In genomic region chr4:139655116-139655515, GRCh38 we compare ENCODE assay signal across 9 cellular contexts. TPM values are rescaled to one million over a fixed set of nuclear protein-coding genes. Genes with fewer than 3 reads are reported as not detected.
DNase-seq lines count a peak whose midpoint lies in the region; ATAC-seq and TF ChIP-seq lines count a peak whose summit lies in the region.
"Had no signal": no experiment of that assay in that cellular context is flagged by ENCODE, and none has a peak within 500 bp of the region (broad histone marks: within the 10 kb centered on the region; RNA-seq: fewer than 3 reads in every experiment).

No MANE protein-coding gene starts in this region.

- no peaks in the 10 kb centered on the region for H3K9me2 ChIP-seq in Karpas-422 (replicated peaks; ENCODE audit: insufficient read depth, low read length)

- DNase-seq in Right ventricle myocardium superior (no peak), right atrium auricular region (ENCODE audit: low spot score) (no peak), Karpas-422 (peak; percentile 80), heart right ventricle (no peak), thyroid gland (no peak), inferior parietal cortex (ENCODE audit: extremely low spot score) (no peak), midbrain (lab: John Stamatoyannopoulos, UW) (no peak)
- peak; percentile 7 for DNase-seq in T-helper 2 cell treated with Interferon-gamma antibody and Interleukin-4, amounts not matched to agents 5 μg/mL and 100 μg/mL, for 36 hours (ENCODE audit: low spot score)

- H3K27ac ChIP-seq in right atrium auricular region, result no peak overlapping the region
- no peak overlapping the region for H3K27ac ChIP-seq in Karpas-422 (ENCODE audit: low read length)
- no peak overlapping the region for H3K27ac ChIP-seq in heart right ventricle
- no peak overlapping the region for H3K27ac ChIP-seq in thyroid gland

- ATAC-seq in Right ventricle myocardium superior (ENCODE audit: poor library complexity) (peak; percentile 56), heart right ventricle (peak in 7 of 8 donors; percentile 22 to 56 (median 37))
- ATAC-seq: activated naive CD4-positive, alpha-beta T cell treated with anti-CD3 and anti-CD28 coated beads, Interleukin-2, amount 50 U/mL, for 72 hours had no signal

- H3K4me3 ChIP-seq in right atrium auricular region (no peak overlapping the region), Karpas-422 (ENCODE audit: low read length) (no peak overlapping the region), heart right ventricle (no peak overlapping the region), thyroid gland (replicated peaks in 1 of 3) (no peak overlapping the region)

- H3K9me3 Mint-ChIP-seq in T-helper 2 cell treated with Interferon-gamma antibody and Interleukin-4, amounts not matched to agents 5 μg/mL and 100 μg/mL, for 36 hours, result no peaks in the 10 kb centered on the region
- H3K9me3 Mint-ChIP-seq: activated naive CD4-positive, alpha-beta T cell treated with anti-CD3 and anti-CD28 coated beads, Interleukin-2, amount 50 U/mL, for 72 hours had no signal

- H3K36me3 ChIP-seq in right atrium auricular region (no peaks in the 10 kb centered on the region), Karpas-422 (ENCODE audit: insufficient read depth, low read length) (no peaks in the 10 kb centered on the region), heart right ventricle (no peaks in the 10 kb centered on the region), thyroid gland (no peaks in the 10 kb centered on the region)

- H2AFZ ChIP-seq in Karpas-422 (ENCODE audit: low read length), result no peak overlapping the region

- intact Hi-C loops in Right ventricle myocardium superior (cut with DNase I), result no loop called here
- intact Hi-C loops in heart right ventricle (cut with DNase I), result loop anchor here in 4 of 10 donors (10.0 kb wide), 4 partner anchors 160 to 620 kb away; no protein-coding TSS in a partner anchor
- intact Hi-C loops in thyroid gland (cut with DNase I), result no loop called here

- H3K9me3 ChIP-seq in right atrium auricular region, result no peaks in the 10 kb centered on the region
- H3K9me3 ChIP-seq in Karpas-422 (ENCODE audit: low read length), result no peaks in the 10 kb centered on the region
- H3K9me3 ChIP-seq in heart right ventricle, result no peaks in the 10 kb centered on the region
- no peaks in the 10 kb centered on the region for H3K9me3 ChIP-seq in thyroid gland

- no peaks in the 10 kb centered on the region for H3K36me3 Mint-ChIP-seq in T-helper 2 cell treated with Interferon-gamma antibody and Interleukin-4, amounts not matched to agents 5 μg/mL and 100 μg/mL, for 36 hours (ENCODE audit: low read depth)
- H3K36me3 Mint-ChIP-seq: activated naive CD4-positive, alpha-beta T cell treated with anti-CD3 and anti-CD28 coated beads, Interleukin-2, amount 50 U/mL, for 72 hours had no signal

- no peak overlapping the region for H3K4me2 ChIP-seq in Karpas-422 (ENCODE audit: low read depth, low read length, poor library complexity, severe bottlenecking)

- H3K4me1 ChIP-seq in right atrium auricular region, result peaks cover 0 to 4% of the 10 kb centered on the region in 2 donors
- H3K4me1 ChIP-seq in Karpas-422 (ENCODE audit: low read length), result peaks cover 22% of the 10 kb centered on the region
- peaks cover 0 to 35% (median 17%) of the 10 kb centered on the region in 9 donors for H3K4me1 ChIP-seq in heart right ventricle
- peaks cover 5 to 6% of the 10 kb centered on the region in 2 donors for H3K4me1 ChIP-seq in thyroid gland

- H3K27me3 ChIP-seq in right atrium auricular region, result no peaks in the 10 kb centered on the region
- H3K27me3 ChIP-seq in Karpas-422 (ENCODE audit: low read length), result no peaks in the 10 kb centered on the region
- H3K27me3 ChIP-seq in heart right ventricle, result no peaks in the 10 kb centered on the region
- no peaks in the 10 kb centered on the region for H3K27me3 ChIP-seq in thyroid gland

- no peaks in the 10 kb centered on the region for H4K20me1 ChIP-seq in Karpas-422 (ENCODE audit: insufficient read depth, low read depth, low read length)

- H3K79me2 ChIP-seq in Karpas-422 (ENCODE audit: low read length), result no peaks in the 10 kb centered on the region

- TF ChIP-seq CTCF in right atrium auricular region (IDR thresholded peaks at IDR 0.05), result peak in 1 of 2 donors; percentile 53
- peak in 8 of 9 donors; percentile 24 to 62 (median 39) for TF ChIP-seq CTCF in heart right ventricle (IDR thresholded peaks at IDR 0.05)
- TF ChIP-seq CTCF in thyroid gland (IDR thresholded peaks at IDR 0.05), result peak in 1 of 6 experiments; percentile 6

- no peak for TF ChIP-seq POLR2A in thyroid gland (IDR thresholded peaks at IDR 0.05)

- peaks cover 27% of the 10 kb centered on the region for H3K4me1 Mint-ChIP-seq in T-helper 2 cell treated with Interferon-gamma antibody and Interleukin-4, amounts not matched to agents 5 μg/mL and 100 μg/mL, for 36 hours (ENCODE audit: low read depth)

- no peak overlapping the region for H3K9ac ChIP-seq in Karpas-422 (ENCODE audit: low read length)

- no peak overlapping the region for H3K4me3 Mint-ChIP-seq in T-helper 2 cell treated with Interferon-gamma antibody and Interleukin-4, amounts not matched to agents 5 μg/mL and 100 μg/mL, for 36 hours

- H3K27ac Mint-ChIP-seq in T-helper 2 cell treated with Interferon-gamma antibody and Interleukin-4, amounts not matched to agents 5 μg/mL and 100 μg/mL, for 36 hours, result no peak overlapping the region
- H3K27ac Mint-ChIP-seq: activated naive CD4-positive, alpha-beta T cell treated with anti-CD3 and anti-CD28 coated beads, Interleukin-2, amount 50 U/mL, for 72 hours had no signal

- no peaks in the 10 kb centered on the region for H3K27me3 Mint-ChIP-seq in T-helper 2 cell treated with Interferon-gamma antibody and Interleukin-4, amounts not matched to agents 5 μg/mL and 100 μg/mL, for 36 hours (ENCODE audit: low read depth)

- 39 to 48% methylated on average over 3 of the region's 3 CpGs for WGBS in heart right ventricle, 2 donors
- WGBS in thyroid gland, 2 donors, result 50 to 52% methylated on average over 3 of the region's 3 CpGs

RNA-seq across cellular contexts. Expression of gene MGST2, which starts 10.5 kb away (rescaled TPM):
- 106 TPM for total RNA-seq in Right ventricle myocardium superior
- 100 to 1,000 TPM in 1 of 2 donors, 10 to 100 TPM in 1; 77.4 to 129 TPM for total RNA-seq in right atrium auricular region
- total RNA-seq in Karpas-422 (2014; rRNA removed; shearing (Covaris generic); ENCODE audit: low replicate concordance), result 34.7 and 55.8 TPM in 2 replicates
- total RNA-seq in heart right ventricle, result 100 to 1,000 TPM in 9 of 10 donors, 10 to 100 TPM in 1; 99.1 to 125 (median 107) TPM
- polyA plus RNA-seq in heart right ventricle, result 100 to 1,000 TPM in 1 of 2 donors, 10 to 100 TPM in 1; 97.6 to 203 TPM
- 100 to 1,000 TPM in 1 of 4 donors, 10 to 100 TPM in 3; 34.0 to 117 (median 78.7) TPM for total RNA-seq in thyroid gland

Comparison
In these comparisons a context has a peak if more than half of its experiments do, and no peak if none do; other contexts are left out.
1. DNase-seq: peak in Karpas-422 (single experiment) and T-helper 2 cell treated with Interferon-gamma antibody and Interleukin-4, amounts not matched to agents 5 μg/mL and 100 μg/mL, for 36 hours (single experiment); none in Right ventricle myocardium superior (single experiment), right atrium auricular region (single experiment), heart right ventricle (0 of 2), thyroid gland (0 of 2), inferior parietal cortex (single experiment) and midbrain (single experiment).